ENCODE assay signal across 8 cellular contexts in genomic region chr2:197209742-197210408, GRCh38.
A peak's percentile ranks its signal among the peaks of the same experiment; 100 is the strongest.
DNase-seq lines count a peak whose midpoint lies in the region; ATAC-seq and TF ChIP-seq lines count a peak whose summit lies in the region.

No MANE protein-coding gene starts in this region.

- peaks cover 0 to 3% (median 0%) of the 10 kb centered on the region in 11 donors for H3K9me3 Mint-ChIP-seq in naive thymus-derived CD4-positive, alpha-beta T cell

- H3K4me3 ChIP-seq in naive thymus-derived CD4-positive, alpha-beta T cell (ENCODE audit: low read length), result peak overlapping the region; percentile 12
- no peak overlapping the region for H3K4me3 ChIP-seq in ovary

- TF ChIP-seq CTCF in ovary (IDR thresholded peaks at IDR 0.05), result no peak

- 94 to 97% (median 95%) methylated on average over 6 of the region's 6 CpGs for WGBS in ovary, 3 donors

- H3K27ac Mint-ChIP-seq in naive thymus-derived CD4-positive, alpha-beta T cell, result peak overlapping the region; percentile 79 to 100 (median 98)

- no peaks in the 10 kb centered on the region for H3K9me3 ChIP-seq in naive thymus-derived CD4-positive, alpha-beta T cell (ENCODE audit: control insufficient read depth in 2 of 3, low read length in 3 of 3)
- H3K9me3 ChIP-seq in ovary, result no peaks in the 10 kb centered on the region

- DNase-seq in NOMO-1 treated with DMSO at 0.1 percent for 48 hours (lab: John Stamatoyannopoulos, UW; ENCODE audit: unreplicated experiment) (peak; percentile 22), NOMO-1 treated with dmso at 0.1 percent for 144 hours (lab: John Stamatoyannopoulos, UW; ENCODE audit: unreplicated experiment) (no peak), ovary (no peak), NCI-H69 (lab: John Stamatoyannopoulos, UW) (no peak), NCI-H187 treated with DMSO at 0.1 percent for 48 hours (lab: John Stamatoyannopoulos, UW) (no peak)
- DNase-seq in activated T-cell treated with anti-CD3 and anti-CD28 coated beads, Interleukin-2, amount 50 U/mL, for 1 hour, result peak; percentile 55
- DNase-seq in naive thymus-derived CD4-positive, alpha-beta T cell, result peak in 5 of 9 donors; percentile 34 to 73 (median 50)

- peaks cover 76 to 99% (median 97%) of the 10 kb centered on the region in 7 donors for H3K4me1 Mint-ChIP-seq in naive thymus-derived CD4-positive, alpha-beta T cell

- peak; percentile 29 for ATAC-seq in HG03442 (IDR thresholded peaks at IDR 0.05; ENCODE audit: unreplicated experiment)
- ATAC-seq in naive thymus-derived CD4-positive, alpha-beta T cell, result peak; percentile 23

- H3K4me1 ChIP-seq in naive thymus-derived CD4-positive, alpha-beta T cell (ENCODE audit: control insufficient read depth in 2 of 2, insufficient read depth in 2 of 2, low read length in 2 of 2), result peaks cover 93 to 98% of the 10 kb centered on the region in 2 donors
- H3K4me1 ChIP-seq in ovary (ENCODE audit: insufficient read depth), result peaks cover 2% of the 10 kb centered on the region

- TF ChIP-seq POLR2A in ovary (IDR thresholded peaks at IDR 0.05), result no peak

- H3K27ac ChIP-seq in naive thymus-derived CD4-positive, alpha-beta T cell (ENCODE audit: low read depth, low read length), result peak overlapping the region; percentile 82
- H3K27ac ChIP-seq in ovary, result no peak overlapping the region

- intact Hi-C loops in naive thymus-derived CD4-positive, alpha-beta T cell (cut with micrococcal nuclease), result loop anchor here (1.0 to 10.0 kb wide), 6 partner anchors 7 to 295 kb away; partner anchors contain the start of gene HSPE1 (in 1 of the 2)
- intact Hi-C loops in ovary (cut with DNase I), result loop anchor here in 1 of 4 donors (10.0 kb wide), 1 partner anchor 165 kb away; no protein-coding TSS in a partner anchor

- H3K36me3 ChIP-seq in naive thymus-derived CD4-positive, alpha-beta T cell (ENCODE audit: control insufficient read depth in 2 of 3, insufficient read depth in 3 of 3, low read length in 3 of 3), result peaks cover 0 to under 1% (median 0%) of the 10 kb centered on the region in 3 experiments
- H3K36me3 ChIP-seq in ovary, result no peaks in the 10 kb centered on the region

- no peaks in the 10 kb centered on the region for H3K27me3 Mint-ChIP-seq in naive thymus-derived CD4-positive, alpha-beta T cell

- no peak for TF ChIP-seq EP300 in ovary (IDR thresholded peaks at IDR 0.05)

- POLR2A ChIA-PET in naive thymus-derived CD4-positive, alpha-beta T cell (lab: Charles Lee), result interaction anchor here (0.7 to 14.4 kb wide), 16 partner anchors 10 to 97 kb away, joined by 3 to 254 read pairs (median 5); partner anchors contain the start of gene ANKRD44

- CTCF ChIA-PET in naive thymus-derived CD4-positive, alpha-beta T cell (lab: Charles Lee), result interaction anchor here (0.8 to 2.5 kb wide), 7 partner anchors 11 to 112 kb away, joined by 3 to 12 read pairs (median 4); no protein-coding TSS in a partner anchor

- H3K27me3 ChIP-seq in naive thymus-derived CD4-positive, alpha-beta T cell (ENCODE audit: control insufficient read depth in 2 of 2, insufficient read depth in 2 of 2, low read length in 2 of 2), result no peaks in the 10 kb centered on the region
- no peaks in the 10 kb centered on the region for H3K27me3 ChIP-seq in ovary

- H3K36me3 Mint-ChIP-seq in naive thymus-derived CD4-positive, alpha-beta T cell, result peaks cover 0 to 30% (median 4%) of the 10 kb centered on the region in 5 donors

- peak overlapping the region; percentile 61 to 86 (median 78) for H3K4me3 Mint-ChIP-seq in naive thymus-derived CD4-positive, alpha-beta T cell

Comparison
In these comparisons a context has a peak if more than half of its experiments do, and no peak if none do; other contexts are left out.
1. DNase-seq: peak in NOMO-1 treated with DMSO at 0.1 percent for 48 hours (single experiment), activated T-cell treated with anti-CD3 and anti-CD28 coated beads, Interleukin-2, amount 50 U/mL, for 1 hour (single experiment) and naive thymus-derived CD4-positive, alpha-beta T cell (5 of 9); none in NOMO-1 treated with dmso at 0.1 percent for 144 hours (single experiment), ovary (0 of 5), NCI-H69 (single experiment) and NCI-H187 treated with DMSO at 0.1 percent for 48 hours (single experiment).